In the genomic region with DNA sequence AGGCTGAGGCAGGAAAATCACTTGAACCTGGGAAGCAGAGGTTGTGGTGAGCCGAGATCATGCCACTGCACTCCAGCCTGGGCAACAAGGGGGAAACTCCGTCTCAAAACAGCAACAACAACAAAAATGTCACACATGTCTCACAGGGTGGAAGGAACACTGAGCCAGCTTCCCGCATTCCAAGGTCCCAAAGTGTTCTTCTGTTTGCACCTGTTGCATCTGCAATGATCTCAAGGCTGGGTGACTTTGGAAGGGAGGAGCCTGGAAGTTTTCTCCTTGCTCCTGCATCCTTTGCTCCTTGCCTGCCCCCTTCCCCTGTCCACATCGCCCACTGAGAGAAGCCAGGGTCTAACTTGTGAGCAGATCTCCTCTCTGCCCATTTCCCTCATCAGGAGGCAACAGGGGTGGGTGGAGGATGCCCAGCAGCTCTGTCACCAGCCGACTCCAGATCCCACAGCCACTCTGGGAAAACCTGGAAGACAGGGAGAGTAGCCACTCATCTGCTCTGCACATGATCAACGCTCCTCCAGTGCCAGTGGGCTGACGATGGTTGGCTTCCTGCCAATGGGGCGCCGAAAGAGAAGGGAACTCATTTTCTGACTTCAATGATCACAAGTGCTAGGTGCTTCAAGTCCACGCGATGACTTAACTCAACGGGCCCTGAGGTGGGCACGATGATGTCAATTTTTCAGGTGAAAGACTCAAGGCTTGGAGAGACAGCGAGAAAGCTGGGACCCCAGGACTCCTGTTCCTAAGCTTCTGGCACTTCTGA, we compare ENCODE assay signal across 29 cellular contexts. TPM values are rescaled to one million over a fixed set of nuclear protein-coding genes. Genes with fewer than 3 reads are reported as not detected.
A peak's percentile ranks its signal among the peaks of the same experiment; 100 is the strongest.
DNase-seq lines count a peak whose midpoint lies in the region; ATAC-seq and TF ChIP-seq lines count a peak whose summit lies in the region.
"Had no signal": no experiment of that assay in that cellular context is flagged by ENCODE, and none has a peak within 500 bp of the region (broad histone marks: within the 10 kb centered on the region; RNA-seq: fewer than 3 reads in every experiment).

No MANE protein-coding gene starts in this region.

- no peaks in the 10 kb centered on the region for H3K9me2 ChIP-seq in PC-9 (ENCODE audit: insufficient read depth)

- no peak for TF ChIP-seq CTCF in PC-9 (conservative IDR thresholded peaks at IDR 0.05)
- TF ChIP-seq CTCF in parathyroid adenoma (IDR thresholded peaks at IDR 0.05) = no peak

- ATAC-seq in GM19467 (IDR thresholded peaks at IDR 0.05; ENCODE audit: unreplicated experiment) (no peak), HG03460 (IDR thresholded peaks at IDR 0.05; ENCODE audit: unreplicated experiment) (no peak)
- ATAC-seq: CD8-positive, alpha-beta T cell; left lobe of liver had no signal

- H3K9ac ChIP-seq in parathyroid adenoma = no peak overlapping the region

- intact Hi-C loops in PC-9 (cut with micrococcal nuclease; ENCODE audit: unreplicated experiment) = no loop called here

- H3K4me1 ChIP-seq in PC-9 (replicated peaks; ENCODE audit: insufficient read depth) (peaks cover 51% of the 10 kb centered on the region), parathyroid adenoma (peaks cover 18% of the 10 kb centered on the region)
- H3K4me1 ChIP-seq: HAP-1, prostate gland, sigmoid colon, vagina had no signal

- CTCF ChIA-PET in PC-9 (lab: Charles Lee) = no interaction called here

- H3K27me3 ChIP-seq in PC-9 (ENCODE audit: insufficient read depth, low read depth) (no peaks in the 10 kb centered on the region), parathyroid adenoma (ENCODE audit: control insufficient read depth, insufficient read depth, low read length) (peaks cover 3% of the 10 kb centered on the region)
- H3K27me3 ChIP-seq: sigmoid colon, vagina had no signal

- H3K4me3 ChIP-seq in PC-9 (no peak overlapping the region), parathyroid adenoma (ENCODE audit: low read depth, low read length) (no peak overlapping the region)
- H3K4me3 ChIP-seq: A549, HAP-1, prostate gland, sigmoid colon, vagina had no signal

- H3K4me2 ChIP-seq in PC-9 (peak overlapping the region; percentile 48), parathyroid adenoma (ENCODE audit: low read length) (no peak overlapping the region)
- H3K4me2 ChIP-seq: A549 had no signal

- no peaks in the 10 kb centered on the region for H3K79me2 ChIP-seq in PC-9 (ENCODE audit: low read depth)
- H3K79me2 ChIP-seq in parathyroid adenoma = no peaks in the 10 kb centered on the region

- H3F3A ChIP-seq in PC-9 (ENCODE audit: insufficient read depth, low read depth) = peaks cover 25% of the 10 kb centered on the region

- no peaks in the 10 kb centered on the region for H4K20me1 ChIP-seq in PC-9 (ENCODE audit: insufficient read depth)

- H2AFZ ChIP-seq in PC-9 (no peak overlapping the region), parathyroid adenoma (no peak overlapping the region)

- H3K27ac ChIP-seq in PC-9 (peak overlapping the region; percentile 98), parathyroid adenoma (peak overlapping the region; percentile 54)
- H3K27ac ChIP-seq: A549, prostate gland, sigmoid colon, vagina, VCaP had no signal

- POLR2A ChIA-PET in PC-9 (lab: Charles Lee; ENCODE audit: unreplicated experiment) = interaction anchor here (0.5 to 1.2 kb wide), 4 partner anchors 73 to 283 kb away, joined by 3 to 10 read pairs (median 3); partner anchors contain the start of gene TMEM231

- BruUV-seq in PC-9 (replicated peaks; lab: Mats Ljungman, UMichigan) = no TSS peak

- no peaks in the 10 kb centered on the region for H3K36me3 ChIP-seq in PC-9 (ENCODE audit: low read depth)
- H3K36me3 ChIP-seq in parathyroid adenoma (ENCODE audit: control insufficient read depth, insufficient read depth, low read length) = no peaks in the 10 kb centered on the region
- H3K36me3 ChIP-seq: HAP-1, prostate gland, sigmoid colon, vagina had no signal

- H3K9me3 ChIP-seq in PC-9 (ENCODE audit: insufficient read depth, low read depth) (no peaks in the 10 kb centered on the region), parathyroid adenoma (ENCODE audit: control insufficient read depth, low read length) (no peaks in the 10 kb centered on the region)
- H3K9me3 ChIP-seq: A549, HAP-1, prostate gland, sigmoid colon, vagina had no signal

- DNase-seq in NCI-H2029 (lab: John Stamatoyannopoulos, UW) (peak; percentile 23), NCI-H2029 treated with DMSO at 0.1 percent for 48 hours (lab: John Stamatoyannopoulos, UW) (no peak), DMS79 (lab: John Stamatoyannopoulos, UW) (peak; percentile 48), PC-9 (no peak), iPS-NIHi11 (ENCODE audit: low spot score) (no peak)
- DNase-seq: activated CD4-positive, alpha-beta T cell treated with anti-CD3 and anti-CD28 coated beads, Interleukin-2, amount 10 ng/mL, durations not matched to agents 7 days and 5 days; activated naive CD4-positive, alpha-beta T cell; activated T-cell treated with anti-CD3 and anti-CD28 coated beads, Interleukin-2, amount 50 U/mL, for 48 hours; AML-193; CD8-positive, alpha-beta T cell; dermis blood vessel endothelial cell; hypothalamus; KG1; mesenchymal stem cell; NCI-H446; SHP77; sigmoid colon; stimulated activated CD4-positive, alpha-beta T cell treated with anti-CD3 and anti-CD28 coated beads, Interleukin-4, amount 100 ng/mL, for 4 hours; stimulated activated naive CD4-positive, alpha-beta T cell; T-helper 9 cell had no signal

RNA-seq across cellular contexts. Expression of gene CHST6, which starts 12.6 kb away (rescaled TPM):
- total RNA-seq in PC-9 (2021) = 4.8 and 6.8 TPM in 2 replicates
- total RNA-seq: activated CD4-positive, alpha-beta T cell treated with anti-CD3 and anti-CD28 coated beads, Interleukin-2, amount 10 ng/mL, durations not matched to agents 7 days and 5 days; CD8-positive, alpha-beta T cell had no signal

RNA-seq across cellular contexts. Expression of gene TMEM170A, which starts 18.1 kb away (rescaled TPM):
- total RNA-seq in PC-9 (2021) = 31.4 and 31.7 TPM in 2 replicates

RNA-seq across cellular contexts. Expression of gene CFDP1, which starts 49.3 kb away (rescaled TPM):
- 52.6 and 55.6 TPM in 2 replicates for total RNA-seq in PC-9 (2021)

RNA-seq across cellular contexts. Expression of gene CHST5, which starts 53.3 kb away (rescaled TPM):
- total RNA-seq in PC-9 (2021) = 0.25 and 1.3 TPM in 2 replicates
- total RNA-seq: CD8-positive, alpha-beta T cell; dermis blood vessel endothelial cell; left lobe of liver; vagina had no signal

Comparison
In these comparisons a context has a peak if more than half of its experiments do, and no peak if none do; other contexts are left out.
1. DNase-seq: peak in NCI-H2029 (single experiment) and DMS79 (single experiment); none in NCI-H2029 treated with DMSO at 0.1 percent for 48 hours (single experiment), PC-9 (0 of 2) and iPS-NIHi11 (single experiment).